Comparison of ENCODE assay signal across 9 cellular contexts in the genomic region with DNA sequence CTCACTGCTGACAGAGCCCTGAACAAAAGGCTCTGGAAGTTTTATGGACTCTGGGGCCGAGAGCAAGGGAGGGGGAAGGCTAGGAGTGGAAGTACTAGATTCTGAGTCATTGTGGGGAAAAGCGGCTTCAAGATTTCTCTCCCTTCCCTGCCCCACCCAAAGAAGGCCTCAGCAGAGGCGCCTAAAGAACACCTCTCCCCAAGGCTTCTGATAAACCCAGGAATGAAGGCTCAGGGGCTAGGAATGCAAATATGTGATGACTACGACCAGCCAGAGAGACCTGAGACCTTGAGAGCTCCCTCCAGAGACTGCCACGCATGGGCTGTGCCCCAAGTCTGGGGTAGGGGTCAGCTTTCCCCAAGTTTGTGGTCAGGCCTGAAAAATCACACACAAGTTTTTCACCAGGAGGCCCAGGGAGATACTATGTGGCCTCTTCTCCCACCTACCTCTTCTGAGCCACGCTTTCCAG.
A peak's percentile ranks its signal among the peaks of the same experiment; 100 is the strongest.
DNase-seq lines count a peak whose midpoint lies in the region; ATAC-seq and TF ChIP-seq lines count a peak whose summit lies in the region.
"Had no signal": no experiment of that assay in that cellular context is flagged by ENCODE, and none has a peak within 500 bp of the region (broad histone marks: within the 10 kb centered on the region; RNA-seq: fewer than 3 reads in every experiment).

No MANE protein-coding gene starts in this region.

- no peaks in the 10 kb centered on the region for H4K20me1 ChIP-seq in PC-9 (ENCODE audit: insufficient read depth)

- H3K4me3 ChIP-seq in PC-9 (peak overlapping the region; percentile 39; the same call in 1 of the 2 replicates), esophagus (ENCODE audit: low read depth in 1 of 2, low read length in 2 of 2) (no peak overlapping the region), skeletal muscle cell (ENCODE audit: low read depth, low read length) (no peak overlapping the region)

- H3K79me2 ChIP-seq in PC-9 (ENCODE audit: low read depth) = peaks cover 33% of the 10 kb centered on the region

- CTCF ChIA-PET in PC-9 (lab: Charles Lee) = interaction anchor here (0.5 to 0.7 kb wide), 3 partner anchors 46 to 207 kb away, joined by 3 to 6 read pairs (median 3); no protein-coding TSS in a partner anchor

- H3K27me3 ChIP-seq in PC-9 (ENCODE audit: insufficient read depth, low read depth) (no peaks in the 10 kb centered on the region), esophagus (ENCODE audit: control insufficient read depth in 1 of 2, insufficient read depth in 2 of 2, low read length in 2 of 2) (no peaks in the 10 kb centered on the region)

- DNase-seq in GM03348 (ENCODE audit: low spot score) = peak; percentile 82
- DNase-seq in PC-9 = peak; percentile 88 to 99
- DNase-seq in skeletal muscle cell (ENCODE audit: low read depth) = peak; percentile 98
- DNase-seq in NCI-H446 treated with DMSO at 0.1 percent for 48 hours (lab: John Stamatoyannopoulos, UW) = no peak
- no peak for DNase-seq in foreskin melanocyte
- DNase-seq in COLO668 (lab: John Stamatoyannopoulos, UW; ENCODE audit: unreplicated experiment) = no peak
- DNase-seq: activated CD4-positive, alpha-beta T cell treated with anti-CD3 and anti-CD28 coated beads for 4 hours had no signal

- TF ChIP-seq CTCF in PC-9 (conservative IDR thresholded peaks at IDR 0.05) = no peak

- peak overlapping the region; percentile 98 for H3K27ac ChIP-seq in PC-9
- peak overlapping the region; percentile 88 to 96 for H3K27ac ChIP-seq in esophagus (ENCODE audit: low read depth in 2 of 2, low read length in 1 of 2)

- intact Hi-C loops in PC-9 (cut with micrococcal nuclease; ENCODE audit: unreplicated experiment) = loop anchor here (1.0 to 5.0 kb wide), 3 partner anchors 98 to 273 kb away; no protein-coding TSS in a partner anchor

- H2AFZ ChIP-seq in PC-9 = no peak overlapping the region

- no peaks in the 10 kb centered on the region for H3K9me2 ChIP-seq in PC-9 (ENCODE audit: insufficient read depth)

- H3K36me3 ChIP-seq in PC-9 (ENCODE audit: low read depth) (no peaks in the 10 kb centered on the region), esophagus (ENCODE audit: control insufficient read depth in 2 of 2, insufficient read depth in 2 of 2, low read length in 1 of 2) (no peaks in the 10 kb centered on the region)

- peaks cover 90% of the 10 kb centered on the region for H3F3A ChIP-seq in PC-9 (ENCODE audit: insufficient read depth, low read depth)

- WGBS in esophagus, 2 donors = 59 to 67% methylated on average over 6 of the region's 6 CpGs

- ATAC-seq in HG03095 (IDR thresholded peaks at IDR 0.05; ENCODE audit: unreplicated experiment) = no peak

- no TSS peak for BruUV-seq in PC-9 (replicated peaks; lab: Mats Ljungman, UMichigan)

- peak overlapping the region; percentile 79 for H3K4me2 ChIP-seq in PC-9

- H3K4me1 ChIP-seq in PC-9 (replicated peaks; ENCODE audit: insufficient read depth) (peaks cover 96% of the 10 kb centered on the region), esophagus (ENCODE audit: control insufficient read depth in 2 of 2, insufficient read depth in 2 of 2, low read length in 1 of 2) (peaks cover 18 to 34% of the 10 kb centered on the region in 2 donors)

- no peaks in the 10 kb centered on the region for H3K9me3 ChIP-seq in PC-9 (ENCODE audit: insufficient read depth, low read depth)
- no peaks in the 10 kb centered on the region for H3K9me3 ChIP-seq in esophagus (ENCODE audit: control insufficient read depth in 2 of 2, insufficient read depth in 1 of 2, low read depth in 1 of 2, low read length in 1 of 2)

- POLR2A ChIA-PET in PC-9 (lab: Charles Lee; ENCODE audit: unreplicated experiment) = interaction anchor here (0.5 to 1.0 kb wide), 10 partner anchors 10 to 842 kb away, joined by 3 to 11 read pairs (median 4); a partner anchor contains a TSS

Comparison
In these comparisons a context has a peak if more than half of its experiments do, and no peak if none do; other contexts are left out.
1. DNase-seq: peak in GM03348 (single experiment), PC-9 (2 of 2) and skeletal muscle cell (single experiment); none in NCI-H446 treated with DMSO at 0.1 percent for 48 hours (single experiment), foreskin melanocyte (single experiment) and COLO668 (single experiment).